In the genomic region with DNA sequence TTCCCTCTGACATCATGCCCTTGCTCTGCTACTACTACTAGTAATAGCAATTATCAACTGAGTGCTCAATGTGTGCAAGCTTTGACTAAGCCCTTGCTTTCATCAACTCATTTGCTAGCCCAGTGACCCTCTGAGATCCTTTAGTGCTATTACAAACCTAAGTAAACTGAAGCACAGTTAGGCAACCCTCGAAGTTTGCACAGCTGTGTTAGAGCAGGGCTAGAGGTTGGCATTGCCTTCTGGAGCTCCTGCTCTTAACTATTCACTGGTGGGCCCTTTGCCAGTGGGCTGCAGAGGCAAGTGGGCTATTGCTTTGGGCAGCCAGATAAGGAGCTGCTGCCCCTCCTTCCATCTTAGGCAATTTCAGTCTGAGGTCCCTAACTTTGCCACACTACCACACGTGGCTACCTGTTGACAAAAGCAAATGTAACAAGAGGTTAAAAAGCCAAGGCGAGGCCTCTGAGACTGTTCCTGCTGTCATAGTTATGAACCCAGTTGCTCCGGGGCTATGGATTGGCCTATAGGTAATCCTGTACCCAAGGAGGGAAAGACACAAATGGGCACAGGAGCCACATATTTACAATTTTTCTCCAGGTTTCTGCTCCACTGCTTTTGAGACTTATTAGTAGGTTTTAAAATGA, we compare ENCODE assay signal across 15 cellular contexts. TPM values are rescaled to one million over a fixed set of nuclear protein-coding genes. Genes with fewer than 3 reads are reported as not detected.
DNase-seq lines count a peak whose midpoint lies in the region; ATAC-seq, FAIRE-seq and TF ChIP-seq lines count a peak whose summit lies in the region.
"Had no signal": no experiment of that assay in that cellular context is flagged by ENCODE, and none has a peak within 500 bp of the region (broad histone marks: within the 10 kb centered on the region; RNA-seq: fewer than 3 reads in every experiment).

No MANE protein-coding gene starts in this region.

- H3K9me2 ChIP-seq in hepatocyte (replicated peaks; ENCODE audit: insufficient read depth), result no peaks in the 10 kb centered on the region

- H3K4me2 ChIP-seq in hepatocyte, result no peak overlapping the region
- H3K4me2 ChIP-seq: PC-9 had no signal

- H4K20me1 ChIP-seq in hepatocyte (ENCODE audit: insufficient read depth, poor library complexity, severe bottlenecking), result no peaks in the 10 kb centered on the region

- H3K4me3 ChIP-seq in MG63 (no peak overlapping the region), hepatocyte (no peak overlapping the region), upper lobe of right lung (no peak overlapping the region)
- H3K4me3 ChIP-seq: breast epithelium, PC-9 had no signal

- no peaks in the 10 kb centered on the region for H3K4me1 ChIP-seq in hepatocyte (ENCODE audit: insufficient read depth)
- H3K4me1 ChIP-seq in upper lobe of right lung, result no peaks in the 10 kb centered on the region
- H3K4me1 ChIP-seq: breast epithelium had no signal

- DNase-seq in MG63 (peak; percentile 4), NCI-H774 (lab: John Stamatoyannopoulos, UW) (peak; percentile 70), hepatocyte (ENCODE audit: low spot score) (peak; percentile 11), upper lobe of right lung (peak; percentile 67), frontal cortex (ENCODE audit: low spot score in 2 of 2) (no peak), activated T-cell treated with anti-CD3 and anti-CD28 coated beads for 4 hours (no peak), hypothalamus (lab: John Stamatoyannopoulos, UW) (no peak)
- DNase-seq: activated naive CD8-positive, alpha-beta T cell treated with anti-CD3 and anti-CD28 coated beads, Interleukin-2, amount 50 U/mL, for 24 hours; naive B cell; NCI-H1694; NCI-H524; posterior cingulate gyrus; stimulated activated CD4-positive, alpha-beta T cell treated with anti-CD3 and anti-CD28 coated beads, Interleukin-2, amount 100 ng/mL, for 48 hours had no signal

- no peaks in the 10 kb centered on the region for H3K79me2 ChIP-seq in hepatocyte

- ATAC-seq in upper lobe of right lung, result peak; percentile 96
- ATAC-seq: activated naive CD8-positive, alpha-beta T cell treated with anti-CD3 and anti-CD28 coated beads, Interleukin-2, amount 50 U/mL, for 24 hours had no signal

- intact Hi-C loops in upper lobe of right lung (cut with DNase I), result no loop called here

- H3K27ac ChIP-seq in hepatocyte (no peak overlapping the region), upper lobe of right lung (no peak overlapping the region)
- H3K27ac ChIP-seq: breast epithelium, PC-9 had no signal

- 54% methylated on average over 4 of the region's 4 CpGs for WGBS in hepatocyte (ENCODE audit: low lambda C conversion rate, missing lambda C conversion rate)

- H3K36me3 ChIP-seq in MG63 (no peaks in the 10 kb centered on the region), hepatocyte (replicated peaks; ENCODE audit: insufficient read depth, low read depth) (no peaks in the 10 kb centered on the region), upper lobe of right lung (no peaks in the 10 kb centered on the region)
- H3K36me3 ChIP-seq: breast epithelium had no signal

- H2AFZ ChIP-seq in hepatocyte, result no peak overlapping the region
- H2AFZ ChIP-seq: PC-9 had no signal

- TF ChIP-seq CTCF in hepatocyte (IDR thresholded peaks at IDR 0.05; ENCODE audit: poor library complexity) (no peak), upper lobe of right lung (IDR thresholded peaks at IDR 0.05) (no peak)

- no peaks in the 10 kb centered on the region for H3K27me3 ChIP-seq in MG63
- no peaks in the 10 kb centered on the region for H3K27me3 ChIP-seq in hepatocyte
- no peaks in the 10 kb centered on the region for H3K27me3 ChIP-seq in upper lobe of right lung
- H3K27me3 ChIP-seq: breast epithelium had no signal

- H3K9me3 ChIP-seq in MG63 (no peaks in the 10 kb centered on the region), hepatocyte (ENCODE audit: low read depth) (no peaks in the 10 kb centered on the region), upper lobe of right lung (no peaks in the 10 kb centered on the region)
- H3K9me3 ChIP-seq: breast epithelium had no signal

- FAIRE-seq in frontal cortex (lab: Jason Lieb, UNC), result no peak

RNA-seq across cellular contexts. Expression of a gene that starts 41.5 kb away (rescaled TPM):
- 4.4 and 6.9 TPM in 2 replicates for total RNA-seq in MG63 (2014; rRNA removed; shearing (Covaris generic); ENCODE audit: low replicate concordance)
- total RNA-seq in hepatocyte, result 33.7 and 37.4 TPM in 2 replicates
- polyA plus RNA-seq in hepatocyte, result 6.7 and 7.3 TPM in 2 replicates
- total RNA-seq in upper lobe of right lung, result 25.9 TPM
- total RNA-seq in frontal cortex, result 84.8 TPM

Comparison
In these comparisons a context has a peak if more than half of its experiments do, and no peak if none do; other contexts are left out.
1. DNase-seq: peak in MG63 (single experiment), NCI-H774 (single experiment), hepatocyte (single experiment) and upper lobe of right lung (single experiment); none in frontal cortex (0 of 2), activated T-cell treated with anti-CD3 and anti-CD28 coated beads for 4 hours (single experiment) and hypothalamus (0 of 51).